Comparison of ENCODE assay signal across 8 cellular contexts in the genomic region with DNA sequence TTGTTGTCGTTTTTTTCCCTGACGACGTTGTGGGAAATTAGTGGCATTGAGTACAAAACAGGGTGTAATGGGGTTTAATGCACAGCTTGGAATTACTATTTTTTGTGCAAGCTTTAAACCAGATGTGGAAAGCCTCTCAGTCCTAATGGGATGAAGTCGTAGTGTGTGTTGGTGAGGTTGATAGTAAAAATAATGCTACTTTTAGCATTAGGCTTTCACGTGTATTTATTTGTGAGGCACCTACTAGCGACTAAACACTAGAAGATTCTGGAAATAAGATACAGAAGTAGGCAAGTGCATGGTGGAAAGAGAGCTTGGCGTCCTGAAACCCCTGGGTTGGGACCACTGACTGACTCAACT. TPM values are rescaled to one million over a fixed set of nuclear protein-coding genes. Genes with fewer than 3 reads are reported as not detected.
A peak's percentile ranks its signal among the peaks of the same experiment; 100 is the strongest.
DNase-seq lines count a peak whose midpoint lies in the region; ATAC-seq and TF ChIP-seq lines count a peak whose summit lies in the region.

No MANE protein-coding gene starts in this region.

- H3K4ac ChIP-seq in mesenchymal stem cell (ENCODE audit: low read depth in 1 of 2, low read length in 2 of 2) = peak overlapping the region; percentile 35 to 54

- CTCF ChIA-PET in activated naive CD4-positive, alpha-beta T cell treated with anti-CD3 and anti-CD28 coated beads, Interleukin-2, amount 10 ng/mL, durations not matched to agents 7 days and 5 days (lab: Charles Lee) = interaction anchor here (1.4 kb wide), 1 partner anchor 23 kb away, joined by 3 read pairs; no protein-coding TSS in a partner anchor

- peaks cover 39% of the 10 kb centered on the region for H3K4me1 Mint-ChIP-seq in activated naive CD4-positive, alpha-beta T cell treated with anti-CD3 and anti-CD28 coated beads, Interleukin-2, amount 10 ng/mL, durations not matched to agents 7 days and 5 days

- H2BK15ac ChIP-seq in mesenchymal stem cell (ENCODE audit: low read depth, poor library complexity, severe bottlenecking) = no peak overlapping the region

- TF ChIP-seq CTCF in breast epithelium (IDR thresholded peaks at IDR 0.05) = no peak

- H3K23ac ChIP-seq in mesenchymal stem cell (ENCODE audit: low read length in 2 of 2) = no peak overlapping the region

- H3K27me3 ChIP-seq in breast epithelium (no peaks in the 10 kb centered on the region), mesenchymal stem cell (ENCODE audit: control insufficient read depth in 1 of 2, insufficient read depth in 1 of 2, low read length in 2 of 2) (no peaks in the 10 kb centered on the region), aorta (ENCODE audit: control insufficient read depth in 1 of 2, insufficient read depth in 2 of 2, low read length in 1 of 2) (no peaks in the 10 kb centered on the region)

- H3K9ac ChIP-seq in mesenchymal stem cell (ENCODE audit: low read length) = peak overlapping the region; percentile 94

- ATAC-seq in aorta (ENCODE audit: low FRiP score) (peak; percentile 51), HG02852 (IDR thresholded peaks at IDR 0.05; ENCODE audit: unreplicated experiment) (no peak)

- peak overlapping the region; percentile 46 for H2AFZ ChIP-seq in mesenchymal stem cell (ENCODE audit: low read depth, low read length)

- no peak for DNase-seq in activated naive CD4-positive, alpha-beta T cell treated with anti-CD3 and anti-CD28 coated beads, Interleukin-2, amount 10 ng/mL, durations not matched to agents 7 days and 5 days
- DNase-seq in activated naive CD4-positive, alpha-beta T cell treated with anti-CD3 and anti-CD28 coated beads, Interleukin-2, amount 50 U/mL, for 16 hours = no peak
- DNase-seq in breast epithelium (ENCODE audit: low spot score in 2 of 2) (no peak), mesenchymal stem cell (no peak), aorta (no peak), Ammon's horn (ENCODE audit: low spot score) (no peak), HT-29 (ENCODE audit: low spot score) (no peak)

- peak overlapping the region; percentile 15 for H2BK120ac ChIP-seq in mesenchymal stem cell (ENCODE audit: low read depth, low read length)

- peak overlapping the region in 1 of 2 experiments; percentile 15 for H3K14ac ChIP-seq in mesenchymal stem cell (ENCODE audit: low read length in 2 of 2)

- peak overlapping the region; percentile 75 for H4K91ac ChIP-seq in mesenchymal stem cell (ENCODE audit: low read length)

- H3K4me1 ChIP-seq in breast epithelium (peaks cover 4 to 21% of the 10 kb centered on the region in 2 donors), mesenchymal stem cell (ENCODE audit: control insufficient read depth, insufficient read depth, low read depth, low read length) (peaks cover 4% of the 10 kb centered on the region), aorta (ENCODE audit: control insufficient read depth in 1 of 2, insufficient read depth in 2 of 2, low read length in 2 of 2) (no peaks in the 10 kb centered on the region)

- peak overlapping the region; percentile 98 for H3K4me3 Mint-ChIP-seq in activated naive CD4-positive, alpha-beta T cell treated with anti-CD3 and anti-CD28 coated beads, Interleukin-2, amount 10 ng/mL, durations not matched to agents 7 days and 5 days

- peak overlapping the region; percentile 37 to 79 for H3K18ac ChIP-seq in mesenchymal stem cell (ENCODE audit: low read depth in 1 of 2, low read length in 2 of 2)

- H2BK5ac ChIP-seq in mesenchymal stem cell (ENCODE audit: low read depth, low read length, poor library complexity, severe bottlenecking) = no peak overlapping the region

- H3K27ac ChIP-seq in breast epithelium (peak overlapping the region; percentile 80 to 89), mesenchymal stem cell (ENCODE audit: low read length, poor library complexity, severe bottlenecking) (peak overlapping the region; percentile 51), aorta (ENCODE audit: low read depth in 1 of 2, low read length in 2 of 2) (peak overlapping the region; percentile 69 to 88)

- H3K9me3 ChIP-seq in breast epithelium = no peaks in the 10 kb centered on the region
- no peaks in the 10 kb centered on the region for H3K9me3 ChIP-seq in mesenchymal stem cell (ENCODE audit: control insufficient read depth, low read length)
- H3K9me3 ChIP-seq in aorta (ENCODE audit: control insufficient read depth, low read length) = no peaks in the 10 kb centered on the region

- peak overlapping the region; percentile 94 for H3K27ac Mint-ChIP-seq in activated naive CD4-positive, alpha-beta T cell treated with anti-CD3 and anti-CD28 coated beads, Interleukin-2, amount 10 ng/mL, durations not matched to agents 7 days and 5 days

- intact Hi-C loops in breast epithelium (cut with DNase I; ENCODE audit: low total_unique reads) (no loop called here), aorta (cut with DNase I) (no loop called here)

- H3K36me3 ChIP-seq in breast epithelium (no peaks in the 10 kb centered on the region), mesenchymal stem cell (ENCODE audit: control insufficient read depth in 1 of 2, insufficient read depth in 2 of 2, low read depth in 1 of 2, low read length in 2 of 2) (peaks cover 0 to 4% of the 10 kb centered on the region in 2 experiments), aorta (ENCODE audit: control insufficient read depth in 1 of 2, insufficient read depth in 2 of 2, low read length in 1 of 2) (no peaks in the 10 kb centered on the region)

- TF ChIP-seq POLR2A in breast epithelium (IDR thresholded peaks at IDR 0.05) = no peak

- H3K9me3 Mint-ChIP-seq in activated naive CD4-positive, alpha-beta T cell treated with anti-CD3 and anti-CD28 coated beads, Interleukin-2, amount 10 ng/mL, durations not matched to agents 7 days and 5 days = peaks cover 5% of the 10 kb centered on the region

- 54% methylated on average over 7 of the region's 7 CpGs for WGBS in mesenchymal stem cell
- WGBS in aorta, 2 donors = 16 to 28% methylated on average over 7 of the region's 7 CpGs

- H3K36me3 Mint-ChIP-seq in activated naive CD4-positive, alpha-beta T cell treated with anti-CD3 and anti-CD28 coated beads, Interleukin-2, amount 10 ng/mL, durations not matched to agents 7 days and 5 days = peaks cover 14% of the 10 kb centered on the region

- H3K4me2 ChIP-seq in mesenchymal stem cell (ENCODE audit: low read length, poor library complexity, severe bottlenecking) = peak overlapping the region; percentile 93

- peaks cover 6% of the 10 kb centered on the region for H3K79me1 ChIP-seq in mesenchymal stem cell (replicated peaks; ENCODE audit: low read length, poor library complexity, severe bottlenecking)

- no peak overlapping the region for H2AK5ac ChIP-seq in mesenchymal stem cell (ENCODE audit: low read length, severe bottlenecking)

- H2BK12ac ChIP-seq in mesenchymal stem cell (ENCODE audit: low read length in 2 of 2) = no peak overlapping the region

- peak overlapping the region; percentile 93 for H4K8ac ChIP-seq in mesenchymal stem cell (ENCODE audit: low read length)

- H3K27me3 Mint-ChIP-seq in activated naive CD4-positive, alpha-beta T cell treated with anti-CD3 and anti-CD28 coated beads, Interleukin-2, amount 10 ng/mL, durations not matched to agents 7 days and 5 days = peaks cover 16% of the 10 kb centered on the region

- H3K4me3 ChIP-seq in breast epithelium (peak overlapping the region; percentile 68 to 79 (median 74)), mesenchymal stem cell (ENCODE audit: insufficient read depth in 1 of 2, low read depth in 1 of 2, low read length in 2 of 2) (peak overlapping the region; percentile 90 to 93), aorta (ENCODE audit: low read length in 2 of 2) (peak overlapping the region; percentile 66 to 78)

RNA-seq across cellular contexts. Expression of a gene that starts 0.6 kb away (rescaled TPM):
- 10 to 100 TPM; 13.3 to 29.9 (median 26.5) TPM for total RNA-seq in breast epithelium
- polyA plus RNA-seq in mesenchymal stem cell (2013, experiment 1 of 2) = 14.9 TPM
- polyA plus RNA-seq in mesenchymal stem cell (2013, experiment 2 of 2) = 16.0 TPM
- 10 to 100 TPM; 13.0 to 21.8 TPM for total RNA-seq in aorta
- 1 to 10 TPM; 7.9 to 8.3 TPM for polyA plus RNA-seq in aorta
- 56.5 and 73.6 TPM in 2 replicates for total RNA-seq in HT-29 (2014; rRNA removed; shearing (Covaris generic))
